In the genomic region with DNA sequence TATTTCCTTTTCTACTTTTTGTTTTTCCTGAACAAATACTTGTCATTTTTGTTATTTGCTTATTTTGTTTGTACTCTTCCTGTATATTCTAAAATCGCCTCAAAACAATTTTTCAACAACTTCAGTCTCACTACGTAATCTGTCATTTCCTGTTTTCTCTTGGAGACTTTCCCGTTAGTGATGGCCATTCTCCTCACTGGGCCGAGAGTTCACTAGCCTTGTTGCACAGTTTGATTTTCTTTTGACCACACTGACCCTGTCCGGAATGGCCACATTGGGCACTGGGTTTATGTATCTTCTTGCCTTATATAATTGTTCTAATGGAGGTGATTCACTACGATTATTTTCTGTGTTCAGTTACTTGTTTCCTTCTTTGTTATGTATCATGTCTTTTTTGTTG, we compare ENCODE assay signal across 23 cellular contexts.
"Had no signal": no experiment of that assay in that cellular context is flagged by ENCODE, and none has a peak within 500 bp of the region (broad histone marks: within the 10 kb centered on the region; RNA-seq: fewer than 3 reads in every experiment).

No MANE protein-coding gene starts in this region.

- H3K4me3 Mint-ChIP-seq: IgD-negative memory B cell had no signal

- H3K4me1 Mint-ChIP-seq: IgD-negative memory B cell had no signal

- H3K9me3 Mint-ChIP-seq: IgD-negative memory B cell had no signal

- H3K4me1 ChIP-seq: SJSA1 had no signal

- H3K36me3 Mint-ChIP-seq: IgD-negative memory B cell had no signal

- H3K27ac ChIP-seq: KMS-11, SJSA1, SK-N-MC had no signal

- H3K36me3 ChIP-seq: SJSA1 had no signal

- H3K9me3 ChIP-seq: SJSA1 had no signal

- H3K4me3 ChIP-seq: K562, SJSA1, SK-N-MC had no signal

- ATAC-seq: K562 had no signal

- FAIRE-seq: K562 had no signal

- H3K9ac ChIP-seq: KMS-11 had no signal

- H3K27me3 Mint-ChIP-seq: IgD-negative memory B cell had no signal

- DNase-seq: Kasumi-1, MM.1S, MV-4-11, NCI-H1048, NCI-H1105, NCI-H1417, NCI-H146, NCI-H1694 treated with DMSO at 0.1 percent for 48 hours, NCI-H1930, NCI-H2081, NCI-H2107, NCI-H2227 treated with DMSO at 0.1 percent for 48 hours, NCI-H524, NCI-H526 treated with DMSO at 0.1 percent for 48 hours, NCI-H748 treated with DMSO at 0.1 percent for 48 hours, Right ventricle myocardium superior, RPMI8226, SIG-M5 had no signal

- H3K27me3 ChIP-seq: SJSA1 had no signal

- H3K4me2 ChIP-seq: KMS-11 had no signal
